ENCODE assay signal across 1 cellular context in genomic region chr14:42110167-42110566, GRCh38.
TF ChIP-seq lines count a peak whose summit lies in the region.

No MANE protein-coding gene starts in this region.

TF ChIP-seq in SK-N-SH treated with all-trans-retinoic acid at 6 μM for 48 hours, 23 proteins besides CTCF, POLR2A, EP300 and RAD21 (continued from another document):
- TF ChIP-seq ZFP30 (CRISPR knock-in tag; IDR thresholded peaks at IDR 0.05) (no peak), PPARA (CRISPR knock-in tag; IDR thresholded peaks at IDR 0.05; ENCODE audit: borderline replicate concordance) (no peak), GLIS3 (CRISPR knock-in tag; IDR thresholded peaks at IDR 0.05) (no peak)
